Comparison of ENCODE assay signal across 7 cellular contexts in the genomic region with DNA sequence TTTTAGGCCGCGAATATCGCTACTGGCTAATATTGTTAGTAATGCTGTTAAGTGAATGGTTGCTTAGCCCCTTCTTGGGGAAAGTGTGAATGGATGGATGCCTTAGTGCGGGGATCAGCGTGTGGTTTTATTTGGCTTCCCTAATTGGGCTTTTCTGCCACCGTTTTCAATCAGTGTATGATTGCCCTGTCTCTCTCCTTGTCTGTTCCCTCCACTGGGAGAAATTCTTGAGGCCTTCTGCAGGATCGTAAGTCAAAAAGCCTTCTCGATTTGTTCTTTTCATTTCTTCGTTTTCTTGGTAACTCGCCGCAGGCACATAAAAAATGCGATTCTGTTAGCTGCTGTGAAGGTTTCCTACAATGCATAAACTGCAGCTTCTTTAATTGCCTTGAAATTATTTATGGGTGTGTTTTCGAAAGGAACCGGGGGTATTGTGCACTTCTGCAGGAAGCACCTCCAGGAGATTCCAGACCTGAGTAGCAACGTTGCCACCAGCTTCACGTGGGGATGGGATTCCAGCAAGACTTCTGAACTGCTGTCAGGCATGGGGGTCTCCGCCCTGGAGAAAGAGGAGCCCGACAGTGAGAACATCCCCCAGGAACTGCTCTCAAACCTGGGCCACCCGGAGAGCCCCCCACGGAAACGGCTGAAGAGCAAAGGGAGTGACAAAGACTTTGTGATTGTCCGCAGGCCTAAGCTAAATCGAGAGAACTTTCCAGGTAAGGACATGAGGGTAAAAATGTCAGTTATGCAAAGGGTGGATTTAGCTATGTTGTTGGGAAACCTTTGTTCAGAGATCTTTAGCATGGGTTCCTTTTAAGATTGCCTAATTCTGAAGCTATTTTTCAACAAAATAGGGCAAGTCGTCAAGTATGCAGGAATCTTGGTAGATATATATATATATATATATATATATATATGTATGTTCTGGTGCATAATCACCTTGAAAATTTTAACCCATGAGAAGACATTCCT. TPM values are rescaled to one million over a fixed set of nuclear protein-coding genes. Genes with fewer than 3 reads are reported as not detected.
DNase-seq lines count a peak whose midpoint lies in the region; ATAC-seq and TF ChIP-seq lines count a peak whose summit lies in the region.

No MANE protein-coding gene starts in this region.

- no peaks in the 10 kb centered on the region for H3K27me3 ChIP-seq in GM23248 (replicated peaks; ENCODE audit: insufficient read depth)
- no peaks in the 10 kb centered on the region for H3K27me3 ChIP-seq in PC-3 (ENCODE audit: low read length)
- H3K27me3 ChIP-seq in dorsolateral prefrontal cortex, result no peaks in the 10 kb centered on the region

- H3K9ac ChIP-seq in GM23248, result peak overlapping the region; percentile 83
- peak overlapping the region; percentile 89 for H3K9ac ChIP-seq in PC-3 (ENCODE audit: low read length)

- peaks cover 8% of the 10 kb centered on the region; the same call in 1 of the 2 replicates for H3K36me3 ChIP-seq in GM23248 (ENCODE audit: low read depth)
- peaks cover 15% of the 10 kb centered on the region; the same call in 1 of the 2 replicates for H3K36me3 ChIP-seq in PC-3 (ENCODE audit: low read depth, low read length)

- in situ Hi-C loops in GM23248 (cut with MboI), result no loop called here

- H3K36me3 Mint-ChIP-seq in mesothelial cell of epicardium, result peaks cover 4% of the 10 kb centered on the region

- intact Hi-C loops in PC-3 (cut with micrococcal nuclease) (loop anchor here (2.0 kb wide), 1 partner anchor 88 kb away; the partner anchor contains the start of gene NADK2), dorsolateral prefrontal cortex (cut with DNase I) (loop anchor here (2.0 to 10.0 kb wide), 2 partner anchors 88 to 542 kb away; partner anchors contain the start of gene NADK2 (in 1 of the 2))

- peak; percentile 10; the same call in 1 of the 2 replicates for ATAC-seq in PC-3

- TF ChIP-seq CTCF in PC-3 (conservative IDR thresholded peaks at IDR 0.05; ENCODE audit: low read depth, low read length) (no peak), dorsolateral prefrontal cortex (IDR thresholded peaks at IDR 0.05 in 54 of 56, conservative IDR thresholded peaks at IDR 0.05 in 2 of 56; ENCODE audit: low read depth in 1 of 56, partially characterized antibody in 56 of 56) (no peak), mesothelial cell of epicardium (IDR thresholded peaks at IDR 0.05; ENCODE audit: unreplicated experiment) (no peak)

- CTCF ChIA-PET in PC-3 (lab: Charles Lee), result interaction anchor here (1.1 to 1.6 kb wide), 2 partner anchors 73 to 538 kb away, joined by 5 to 25 read pairs; no protein-coding TSS in a partner anchor

- H3K9me3 Mint-ChIP-seq in mesothelial cell of epicardium, result no peaks in the 10 kb centered on the region

- peak overlapping the region; percentile 96 for H3K27ac Mint-ChIP-seq in mesothelial cell of epicardium

- H3K9me3 ChIP-seq in GM23248 (ENCODE audit: low read depth) (no peaks in the 10 kb centered on the region), PC-3 (ENCODE audit: low read length) (no peaks in the 10 kb centered on the region)

- H3F3A ChIP-seq in GM23248 (ENCODE audit: insufficient read depth) (peaks cover 31% of the 10 kb centered on the region), PC-3 (ENCODE audit: low read length, unreplicated experiment) (no peaks in the 10 kb centered on the region)

- peaks cover 61% of the 10 kb centered on the region for H3K4me1 Mint-ChIP-seq in mesothelial cell of epicardium

- H3K9me2 ChIP-seq in GM23248 (ENCODE audit: insufficient read depth) (no peaks in the 10 kb centered on the region), PC-3 (replicated peaks; ENCODE audit: low read length) (no peaks in the 10 kb centered on the region)

- H3K4me1 ChIP-seq in GM23248 (ENCODE audit: insufficient read depth), result peaks cover 40% of the 10 kb centered on the region
- peaks cover 32% of the 10 kb centered on the region for H3K4me1 ChIP-seq in PC-3 (ENCODE audit: insufficient read depth, low read length)

- no peaks in the 10 kb centered on the region for H3K27me3 Mint-ChIP-seq in mesothelial cell of epicardium (ENCODE audit: low read depth)

- H3K4me3 ChIP-seq in GM23248 (peak overlapping the region; percentile 98), PC-3 (ENCODE audit: low read length) (peak overlapping the region; percentile 84), dorsolateral prefrontal cortex (peak overlapping the region; percentile 69 to 100 (median 95))

- peak overlapping the region; percentile 96 for H3K4me3 Mint-ChIP-seq in mesothelial cell of epicardium

- H3K4me2 ChIP-seq in GM23248 (ENCODE audit: unreplicated experiment) (peak overlapping the region; percentile 99), PC-3 (ENCODE audit: low read length) (peak overlapping the region; percentile 93)

- 1% methylated on average over 24 of the region's 24 CpGs for WGBS in GM23248 (ENCODE audit: low coverage in 1 of 2, low lambda C conversion rate in 2 of 2, missing lambda C conversion rate in 2 of 2), 2 experiments

- H3K79me2 ChIP-seq in GM23248 (ENCODE audit: insufficient read depth) (peaks cover 78% of the 10 kb centered on the region), PC-3 (ENCODE audit: low read length) (peaks cover 77% of the 10 kb centered on the region)

- H4K20me1 ChIP-seq in GM23248 (ENCODE audit: insufficient read depth) (no peaks in the 10 kb centered on the region), PC-3 (ENCODE audit: low read length) (no peaks in the 10 kb centered on the region)

- DNase-seq in GM03348 (ENCODE audit: low spot score), result peak; percentile 19
- DNase-seq in GM23248, result peak; percentile 48
- peak; percentile 12 for DNase-seq in PC-3
- DNase-seq in dorsolateral prefrontal cortex, result peak in 1 of 10 donors; percentile 9
- DNase-seq in mesothelial cell of epicardium (ENCODE audit: low spot score in 2 of 2, unreplicated experiment in 2 of 2), result peak in 1 of 2 experiments; percentile 43
- no peak for DNase-seq in NCI-H2171 (lab: John Stamatoyannopoulos, UW)
- DNase-seq in D341Med (ENCODE audit: low spot score), result no peak

- TSS peak; percentile 67 for BruUV-seq in PC-3 (replicated peaks; lab: Mats Ljungman, UMichigan)

- peak overlapping the region; percentile 31 for H3K27ac ChIP-seq in GM23248
- H3K27ac ChIP-seq in PC-3 (ENCODE audit: low read length), result no peak overlapping the region
- peak overlapping the region in 56 of 59 donors; percentile 20 to 95 (median 78) for H3K27ac ChIP-seq in dorsolateral prefrontal cortex

- H2AFZ ChIP-seq in GM23248, result peak overlapping the region; percentile 97
- peak overlapping the region; percentile 88 for H2AFZ ChIP-seq in PC-3 (ENCODE audit: low read length)

- POLR2A ChIA-PET in PC-3 (lab: Charles Lee; ENCODE audit: unreplicated experiment), result interaction anchor here (1.7 kb wide), 1 partner anchor 73 kb away, joined by 6 read pairs; no protein-coding TSS in a partner anchor

RNA-seq across cellular contexts. Expression of gene SKP2, which starts 0.7 kb away (rescaled TPM):
- total RNA-seq in GM23248 (2014; rRNA removed; shearing (Covaris generic)), result 38.8 and 41.6 TPM in 2 replicates
- 31.1 and 31.5 TPM in 2 replicates for polyA plus RNA-seq in GM23248 (2016; fragmentation: Nextera tagmentation; extraction: Ambion mirVana)
- 32.0 and 33.2 TPM in 2 replicates for total RNA-seq in PC-3 (2014; rRNA removed)
- 10 to 100 TPM; 11.3 to 30.0 (median 19.1) TPM for total RNA-seq in dorsolateral prefrontal cortex
- total RNA-seq in mesothelial cell of epicardium, result 91.5 to 94.3 TPM (median 93.8 TPM) in 3 replicates

RNA-seq across cellular contexts. Expression of gene LMBRD2, which starts 0.9 kb away (rescaled TPM):
- total RNA-seq in GM23248 (2014; rRNA removed; shearing (Covaris generic)), result 14.5 and 28.2 TPM in 2 replicates
- 6.9 and 7.0 TPM in 2 replicates for polyA plus RNA-seq in GM23248 (2016; fragmentation: Nextera tagmentation; extraction: Ambion mirVana)
- total RNA-seq in PC-3 (2014; rRNA removed), result 9.1 and 21.1 TPM in 2 replicates
- total RNA-seq in dorsolateral prefrontal cortex, result 10 to 100 TPM; 22.9 to 79.1 (median 51.0) TPM
- 6.3 to 8.3 TPM (median 7.9 TPM) in 3 replicates for total RNA-seq in mesothelial cell of epicardium

Comparison
In these comparisons a context has a peak if more than half of its experiments do, and no peak if none do; other contexts are left out.
1. DNase-seq: peak in GM03348 (single experiment), GM23248 (single experiment) and PC-3 (single experiment); none in NCI-H2171 (single experiment) and D341Med (single experiment).
2. Peak in every context shown above with its lines, with median percentiles within 50 percentile points of each other: H3K4me3 ChIP-seq.